Comparison of ENCODE assay signal across 16 cellular contexts in genomic region chr7:146902728-146903127, GRCh38.
"Had no signal": no experiment of that assay in that cellular context is flagged by ENCODE, and none has a peak within 500 bp of the region (broad histone marks: within the 10 kb centered on the region; RNA-seq: fewer than 3 reads in every experiment).

No MANE protein-coding gene starts in this region.

- H3K4me3 ChIP-seq: cardiac muscle cell, gastroesophageal sphincter, heart right ventricle, prostate gland, smooth muscle cell, transverse colon had no signal

- H3K4me2 ChIP-seq: smooth muscle cell had no signal

- DNase-seq: activated CD4-positive, alpha-beta T cell treated with anti-CD3 and anti-CD28 coated beads, Interleukin-2, amount 10 ng/mL, durations not matched to agents 24 days and 14 days; activated CD8-positive, alpha-beta memory T cell treated with anti-CD3 and anti-CD28 coated beads, Interleukin-2, amount 50 U/mL, for 48 hours; activated gamma-delta T cell; activated T-cell treated with anti-CD3 and anti-CD28 coated beads, Interleukin-2, amount 50 U/mL, for 72 hours; heart right ventricle; left colon; right cardiac atrium; stimulated activated CD4-positive, alpha-beta T cell treated with anti-CD3 and anti-CD28 coated beads, Interleukin-4, amount 100 ng/mL, for 4 hours; stimulated activated CD8-positive, alpha-beta memory T cell treated with anti-CD3 and anti-CD28 coated beads, Interleukin-4, amount 100 ng/mL, for 48 hours; stimulated activated naive CD4-positive, alpha-beta T cell treated with Interleukin-2 at 50 U/mL for 16 hours; transverse colon had no signal

- H3K9me3 ChIP-seq: gastroesophageal sphincter, prostate gland, transverse colon had no signal

- H3K27me3 ChIP-seq: cardiac muscle cell, gastroesophageal sphincter, heart right ventricle, transverse colon had no signal

- H3K27ac ChIP-seq: cardiac muscle cell, gastroesophageal sphincter, heart right ventricle, prostate gland, transverse colon had no signal

- ATAC-seq: activated naive CD4-positive, alpha-beta T cell treated with anti-CD3 and anti-CD28 coated beads, Interleukin-2, amount 50 U/mL, for 72 hours; activated T-cell treated with anti-CD3 and anti-CD28 coated beads, Interleukin-2, amount 50 U/mL, for 72 hours; gastroesophageal sphincter; heart right ventricle; left colon; right cardiac atrium had no signal

- H3K36me3 ChIP-seq: cardiac muscle cell, gastroesophageal sphincter, heart right ventricle, prostate gland, transverse colon had no signal

- H3K4me1 ChIP-seq: gastroesophageal sphincter, heart right ventricle, prostate gland, transverse colon had no signal
